ENCODE assay signal across 13 cellular contexts in genomic region chr12:37672655-37673260, GRCh38.
DNase-seq lines count a peak whose midpoint lies in the region; ATAC-seq and TF ChIP-seq lines count a peak whose summit lies in the region.
"Had no signal": no experiment of that assay in that cellular context is flagged by ENCODE, and none has a peak within 500 bp of the region (broad histone marks: within the 10 kb centered on the region; RNA-seq: fewer than 3 reads in every experiment).

No MANE protein-coding gene starts in this region.

- peaks cover 5% of the 10 kb centered on the region; the same call in 1 of the 2 replicates for H3K9me3 ChIP-seq in MG63
- H3K9me3 ChIP-seq: thoracic aorta had no signal

- H3K27ac Mint-ChIP-seq in HFFc6 = no peak overlapping the region
- H3K27ac Mint-ChIP-seq: dendritic cell treated with granulocyte-macrophage colony-stimulating factor and Interleukin-4, amounts not matched to agents 40 ng/mL and 50 ng/mL, for 4 days; IgD-negative memory B cell; nephron had no signal

- H3K27me3 ChIP-seq in foreskin keratinocyte = no peaks in the 10 kb centered on the region
- H3K27me3 ChIP-seq in MG63 = no peaks in the 10 kb centered on the region

- DNase-seq in DMS114 treated with DMSO at 0.1 percent for 48 hours (lab: John Stamatoyannopoulos, UW; ENCODE audit: unreplicated experiment) = peak; percentile 1
- peak; percentile 2 for DNase-seq in HFFc6
- DNase-seq in RPMI8226 = peak; percentile 10
- no peak for DNase-seq in foreskin keratinocyte
- DNase-seq in activated CD4-positive, CD25-positive, alpha-beta regulatory T cell treated with anti-CD3 and anti-CD28 coated beads, Interleukin-2, amount 50 U/mL, for 72 hours = no peak
- DNase-seq in MG63 = no peak
- DNase-seq in HCEC 1CT = no peak
- DNase-seq: kidney glomerular epithelial cell had no signal

- H3K27me3 Mint-ChIP-seq in HFFc6 (ENCODE audit: insufficient read depth) = no peaks in the 10 kb centered on the region
- H3K27me3 Mint-ChIP-seq: dendritic cell treated with granulocyte-macrophage colony-stimulating factor and Interleukin-4, amounts not matched to agents 40 ng/mL and 50 ng/mL, for 4 days; IgD-negative memory B cell had no signal

- ATAC-seq in foreskin keratinocyte (no peak), HG02938 (IDR thresholded peaks at IDR 0.05; ENCODE audit: unreplicated experiment) (no peak)

- H3K4me3 Mint-ChIP-seq in HFFc6 = no peak overlapping the region
- H3K4me3 Mint-ChIP-seq: dendritic cell treated with granulocyte-macrophage colony-stimulating factor and Interleukin-4, amounts not matched to agents 40 ng/mL and 50 ng/mL, for 4 days; IgD-negative memory B cell; nephron had no signal

- no peaks in the 10 kb centered on the region for H3K4me1 ChIP-seq in foreskin keratinocyte

- no peaks in the 10 kb centered on the region for H3K36me3 ChIP-seq in MG63
- H3K36me3 ChIP-seq: thoracic aorta had no signal

- H3K4me3 ChIP-seq in MG63 = no peak overlapping the region
- H3K4me3 ChIP-seq: thoracic aorta had no signal

- no peaks in the 10 kb centered on the region for H3K36me3 Mint-ChIP-seq in HFFc6 (ENCODE audit: low read depth)
- H3K36me3 Mint-ChIP-seq: IgD-negative memory B cell had no signal

- no peaks in the 10 kb centered on the region for H3K4me1 Mint-ChIP-seq in HFFc6 (ENCODE audit: low read depth)
- H3K4me1 Mint-ChIP-seq: IgD-negative memory B cell, nephron had no signal

- H3K27ac ChIP-seq in foreskin keratinocyte = no peak overlapping the region
- H3K27ac ChIP-seq: thoracic aorta had no signal

- TF ChIP-seq CTCF in HFFc6 (IDR thresholded peaks at IDR 0.05) (peak; percentile 81), foreskin keratinocyte (conservative IDR thresholded peaks at IDR 0.05) (peak; percentile 35)

- no peaks in the 10 kb centered on the region; the same call in 1 of the 2 replicates for H3K9me3 Mint-ChIP-seq in HFFc6
- H3K9me3 Mint-ChIP-seq: dendritic cell treated with granulocyte-macrophage colony-stimulating factor and Interleukin-4, amounts not matched to agents 40 ng/mL and 50 ng/mL, for 4 days had no signal

Comparison
In these comparisons a context has a peak if more than half of its experiments do, and no peak if none do; other contexts are left out.
1. DNase-seq: peak in DMS114 treated with DMSO at 0.1 percent for 48 hours (single experiment), HFFc6 (single experiment) and RPMI8226 (single experiment); none in foreskin keratinocyte (0 of 2), activated CD4-positive, CD25-positive, alpha-beta regulatory T cell treated with anti-CD3 and anti-CD28 coated beads, Interleukin-2, amount 50 U/mL, for 72 hours (single experiment), MG63 (single experiment) and HCEC 1CT (single experiment).